In genomic region chr17:40111221-40112128, GRCh38 we compare ENCODE assay signal across 8 cellular contexts. TPM values are rescaled to one million over a fixed set of nuclear protein-coding genes. Genes with fewer than 3 reads are reported as not detected.
DNase-seq lines count a peak whose midpoint lies in the region; ATAC-seq and TF ChIP-seq lines count a peak whose summit lies in the region.

No MANE protein-coding gene starts in this region.

- no peaks in the 10 kb centered on the region for H3K9me3 Mint-ChIP-seq in HFFc6
- no peaks in the 10 kb centered on the region for H3K9me3 Mint-ChIP-seq in T-helper 2 cell treated with Interferon-gamma antibody and Interleukin-4, amounts not matched to agents 5 μg/mL and 100 μg/mL, for 36 hours

- H3K36me3 ChIP-seq in body of pancreas (replicated peaks in 1 of 2; ENCODE audit: insufficient read depth in 1 of 2, low read depth in 2 of 2) = no peaks in the 10 kb centered on the region

- peak in 2 of 3 donors; percentile 36 to 46 for TF ChIP-seq POLR2A in body of pancreas (IDR thresholded peaks at IDR 0.05)

- H3K27ac ChIP-seq in body of pancreas = peak overlapping the region; percentile 85 to 98 (median 93)

- peaks cover 3% of the 10 kb centered on the region for H3K27me3 Mint-ChIP-seq in HFFc6 (ENCODE audit: insufficient read depth)
- peaks cover 8% of the 10 kb centered on the region for H3K27me3 Mint-ChIP-seq in T-helper 2 cell treated with Interferon-gamma antibody and Interleukin-4, amounts not matched to agents 5 μg/mL and 100 μg/mL, for 36 hours (ENCODE audit: low read depth)

- TF ChIP-seq CTCF in HFFc6 (IDR thresholded peaks at IDR 0.05) = peak; percentile 81
- TF ChIP-seq CTCF in body of pancreas (IDR thresholded peaks at IDR 0.05) = peak; percentile 65 to 97 (median 93)

- H3K36me3 Mint-ChIP-seq in HFFc6 (ENCODE audit: low read depth) = no peaks in the 10 kb centered on the region
- no peaks in the 10 kb centered on the region for H3K36me3 Mint-ChIP-seq in T-helper 2 cell treated with Interferon-gamma antibody and Interleukin-4, amounts not matched to agents 5 μg/mL and 100 μg/mL, for 36 hours (ENCODE audit: low read depth)

- H3K9me3 ChIP-seq in body of pancreas = no peaks in the 10 kb centered on the region

- H3K4me1 Mint-ChIP-seq in HFFc6 (ENCODE audit: low read depth) = peaks cover 95% of the 10 kb centered on the region
- peaks cover 56% of the 10 kb centered on the region for H3K4me1 Mint-ChIP-seq in T-helper 2 cell treated with Interferon-gamma antibody and Interleukin-4, amounts not matched to agents 5 μg/mL and 100 μg/mL, for 36 hours (ENCODE audit: low read depth)

- no peaks in the 10 kb centered on the region for H3K27me3 ChIP-seq in body of pancreas

- no peak overlapping the region for H3K4me3 ChIP-seq in body of pancreas

- ATAC-seq in body of pancreas (peak; percentile 75), HG02852 (IDR thresholded peaks at IDR 0.05; ENCODE audit: unreplicated experiment) (no peak)

- H3K27ac Mint-ChIP-seq in HFFc6 = peak overlapping the region; percentile 99
- peak overlapping the region; percentile 76 for H3K27ac Mint-ChIP-seq in T-helper 2 cell treated with Interferon-gamma antibody and Interleukin-4, amounts not matched to agents 5 μg/mL and 100 μg/mL, for 36 hours

- intact Hi-C loops in body of pancreas (cut with DNase I) = no loop called here

- DNase-seq in DMS153 (lab: John Stamatoyannopoulos, UW) (peak; percentile 91), HFFc6 (peak; percentile 82), NCI-H2081 (lab: John Stamatoyannopoulos, UW) (peak; percentile 92 to 95), body of pancreas (peak; percentile 94 to 98 (median 96)), hippocampal formation (lab: John Stamatoyannopoulos, UW) (peak; percentile 84 to 90), retina (peak; percentile 92)
- peak; percentile 67 for DNase-seq in T-helper 2 cell treated with Interferon-gamma antibody and Interleukin-4, amounts not matched to agents 5 μg/mL and 100 μg/mL, for 36 hours (ENCODE audit: low spot score)

- H3K4me1 ChIP-seq in body of pancreas = peaks cover 84% of the 10 kb centered on the region

- H3K4me3 Mint-ChIP-seq in HFFc6 = peak overlapping the region; percentile 86
- peak overlapping the region; percentile 76 for H3K4me3 Mint-ChIP-seq in T-helper 2 cell treated with Interferon-gamma antibody and Interleukin-4, amounts not matched to agents 5 μg/mL and 100 μg/mL, for 36 hours

- WGBS in body of pancreas, 2 donors = 0% methylated on average over 10 to 12 of the region's 12 CpGs

RNA-seq across cellular contexts. Expression of gene MSL1, which starts 10.3 kb away (rescaled TPM):
- 10 to 100 TPM; 61.2 to 67.8 (median 65.5) TPM for total RNA-seq in HFFc6 (2021; fragmentation: NEBNext Ultra II Directional; extraction: Animal tissue kit (Norgen Biotek cat#: 25700))
- total RNA-seq in body of pancreas = 100 to 1,000 TPM in 1 of 2 donors, 10 to 100 TPM in 1; 75.5 to 157 TPM

RNA-seq across cellular contexts. Expression of gene NR1D1, which starts 11.1 kb away (rescaled TPM):
- 10 to 100 TPM; 11.2 to 15.8 (median 15.1) TPM for total RNA-seq in HFFc6 (2021; fragmentation: NEBNext Ultra II Directional; extraction: Animal tissue kit (Norgen Biotek cat#: 25700))
- 1 to 10 TPM; 2.3 to 5.9 TPM for total RNA-seq in body of pancreas

RNA-seq across cellular contexts. Expression of gene CASC3, which starts 28.9 kb away (rescaled TPM):
- total RNA-seq in HFFc6 (2021; fragmentation: NEBNext Ultra II Directional; extraction: Animal tissue kit (Norgen Biotek cat#: 25700)) = 10 to 100 TPM; 49.5 to 67.7 (median 62.0) TPM
- 10 to 100 TPM; 51.7 to 59.4 TPM for total RNA-seq in body of pancreas

RNA-seq across cellular contexts. Expression of gene THRA, which starts 48.7 kb away (rescaled TPM):
- total RNA-seq in HFFc6 (2021; fragmentation: NEBNext Ultra II Directional; extraction: Animal tissue kit (Norgen Biotek cat#: 25700)) = 10 to 100 TPM; 29.3 to 33.7 (median 30.7) TPM
- 10 to 100 TPM; 37.9 to 61.6 TPM for total RNA-seq in body of pancreas

RNA-seq across cellular contexts. Expression of gene MED24, which starts 57.3 kb away (rescaled TPM):
- 10 to 100 TPM; 60.9 to 72.8 (median 65.3) TPM for total RNA-seq in HFFc6 (2021; fragmentation: NEBNext Ultra II Directional; extraction: Animal tissue kit (Norgen Biotek cat#: 25700))
- 10 to 100 TPM; 34.9 to 38.7 TPM for total RNA-seq in body of pancreas
